8 cellular contexts compared by ENCODE assay signal in genomic region chr6:87078983-87079616, GRCh38. TPM values are rescaled to one million over a fixed set of nuclear protein-coding genes. Genes with fewer than 3 reads are reported as not detected.
DNase-seq lines count a peak whose midpoint lies in the region; TF ChIP-seq lines count a peak whose summit lies in the region.

No MANE protein-coding gene starts in this region.

- TF ChIP-seq CTCF in GM10266 (IDR thresholded peaks at IDR 0.05; ENCODE audit: control insufficient read depth, insufficient read depth, low read depth, missing control alignments) (peak; percentile 75), brain (conservative IDR thresholded peaks at IDR 0.05) (peak; percentile 41 to 85)

- no peaks in the 10 kb centered on the region for H3K9me3 Mint-ChIP-seq in brain

- H3K36me3 Mint-ChIP-seq in brain = no peaks in the 10 kb centered on the region

- H3K4me1 Mint-ChIP-seq in brain = peaks cover 4% of the 10 kb centered on the region

- no peak overlapping the region for H3K4me3 Mint-ChIP-seq in brain

- H3K27ac Mint-ChIP-seq in brain = no peak overlapping the region

- DNase-seq in GM10266 (ENCODE audit: extremely low spot score) (peak; percentile 61), HCEC 1CT (peak; percentile 48), NCI-H1092 treated with DMSO at 0.1 percent for 48 hours (lab: John Stamatoyannopoulos, UW) (peak; percentile 22), UCSD-AML1 (lab: John Stamatoyannopoulos, UW; ENCODE audit: unreplicated experiment) (peak; percentile 37), iris pigment epithelial cell (ENCODE audit: low read depth) (peak; percentile 67), kidney glomerular epithelial cell (lab: John Stamatoyannopoulos, UW) (no peak)
- peak; percentile 2 to 35 for DNase-seq in stimulated activated CD4-positive, alpha-beta T cell treated with anti-CD3 and anti-CD28 coated beads, Interleukin-1b, Interleukin-23, amount 100 ng/mL, for 1 hour (ENCODE audit: low read depth in 2 of 2)

- H3K27me3 Mint-ChIP-seq in brain = peaks cover 7% of the 10 kb centered on the region

RNA-seq across cellular contexts. Expression of gene CGA, which starts 15.8 kb away (rescaled TPM):
- polyA plus RNA-seq in brain (ENCODE audit: insufficient read depth, low read depth, low replicate concordance) = not detected
